13 cellular contexts compared by ENCODE assay signal in genomic region chr3:143832433-143832832, GRCh38. TPM values are rescaled to one million over a fixed set of nuclear protein-coding genes. Genes with fewer than 3 reads are reported as not detected.
A peak's percentile ranks its signal among the peaks of the same experiment; 100 is the strongest.
DNase-seq lines count a peak whose midpoint lies in the region; ATAC-seq and TF ChIP-seq lines count a peak whose summit lies in the region.
"Had no signal": no experiment of that assay in that cellular context is flagged by ENCODE, and none has a peak within 500 bp of the region (broad histone marks: within the 10 kb centered on the region; RNA-seq: fewer than 3 reads in every experiment).

No MANE protein-coding gene starts in this region.

- H3K4me1 Mint-ChIP-seq in activated B cell treated with CpG ODN at 0.5 μM for 24 hours: peaks cover 22% of the 10 kb centered on the region

- H3K27ac ChIP-seq in vagina (no peak overlapping the region), PC-3 (ENCODE audit: low read length) (no peak overlapping the region)

- in situ Hi-C loops in ACHN (cut with HindIII; ENCODE audit: low pct_ligation_motif_present, low pct_unique_long_range_greater_than_20kb, low sequenced_read_pairs): no loop called here

- H3K79me2 ChIP-seq in PC-3 (ENCODE audit: low read length): no peaks in the 10 kb centered on the region

- H4K20me1 ChIP-seq in PC-3 (ENCODE audit: low read length): no peaks in the 10 kb centered on the region

- no peaks in the 10 kb centered on the region for H3K36me3 ChIP-seq in vagina
- H3K36me3 ChIP-seq in PC-3 (ENCODE audit: low read depth, low read length): no peaks in the 10 kb centered on the region

- H3K9me3 Mint-ChIP-seq in activated B cell treated with CpG ODN at 0.5 μM for 24 hours: no peaks in the 10 kb centered on the region
- H3K9me3 Mint-ChIP-seq: CD14-positive monocyte, memory B cell had no signal

- H2AFZ ChIP-seq in PC-3 (ENCODE audit: low read length): no peak overlapping the region

- H3K4me1 ChIP-seq in vagina: peaks cover 27% of the 10 kb centered on the region
- no peaks in the 10 kb centered on the region for H3K4me1 ChIP-seq in PC-3 (ENCODE audit: insufficient read depth, low read length)

- peaks cover 4% of the 10 kb centered on the region for H3K36me3 Mint-ChIP-seq in activated B cell treated with CpG ODN at 0.5 μM for 24 hours (ENCODE audit: low read depth)

- BruUV-seq in PC-3 (replicated peaks; lab: Mats Ljungman, UMichigan): no TSS peak

- H3K9ac ChIP-seq in PC-3 (ENCODE audit: low read length): no peak overlapping the region

- no peaks in the 10 kb centered on the region for H3K9me2 ChIP-seq in PC-3 (replicated peaks; ENCODE audit: low read length)

- no peaks in the 10 kb centered on the region for H3K27me3 Mint-ChIP-seq in activated B cell treated with CpG ODN at 0.5 μM for 24 hours
- H3K27me3 Mint-ChIP-seq: memory B cell had no signal

- H3K27me3 ChIP-seq in vagina (no peaks in the 10 kb centered on the region), PC-3 (ENCODE audit: low read length) (no peaks in the 10 kb centered on the region)

- H3K4me3 Mint-ChIP-seq in activated B cell treated with CpG ODN at 0.5 μM for 24 hours: no peak overlapping the region
- H3K4me3 Mint-ChIP-seq: CD14-positive monocyte, memory B cell had no signal

- peak; percentile 40 for DNase-seq in ACHN
- no peak for DNase-seq in activated B cell treated with CpG ODN at 0.5 μM for 24 hours
- no peak for DNase-seq in vagina (ENCODE audit: extremely low spot score in 2 of 2)
- no peak for DNase-seq in PC-3
- no peak for DNase-seq in iPS-NIHi7 (ENCODE audit: extremely low spot score)
- DNase-seq in OCI-M1 (lab: John Stamatoyannopoulos, UW): no peak
- DNase-seq: dermis blood vessel endothelial cell, NCI-H526 had no signal

- POLR2A ChIA-PET in activated B cell treated with CpG ODN at 0.5 μM for 24 hours (lab: Charles Lee): interaction anchor here (1.5 kb wide), 1 partner anchor 139 kb away, joined by 3 read pairs; the partner anchor contains the start of gene DIPK2A
- POLR2A ChIA-PET in PC-3 (lab: Charles Lee; ENCODE audit: unreplicated experiment): no interaction called here

- no peak for TF ChIP-seq CTCF in activated B cell treated with CpG ODN at 0.5 μM for 24 hours (IDR thresholded peaks at IDR 0.05)
- no peak for TF ChIP-seq CTCF in vagina (IDR thresholded peaks at IDR 0.05)
- no peak for TF ChIP-seq CTCF in PC-3 (conservative IDR thresholded peaks at IDR 0.05; ENCODE audit: low read depth, low read length)

- intact Hi-C loops in activated B cell treated with CpG ODN at 0.5 μM for 24 hours (cut with micrococcal nuclease): loop anchor here (1.0 to 5.0 kb wide), 2 partner anchors 16 to 45 kb away; partner anchors contain the start of gene SLC9A9
- intact Hi-C loops in vagina (cut with DNase I): no loop called here
- intact Hi-C loops in PC-3 (cut with micrococcal nuclease): no loop called here

- H3K4me2 ChIP-seq in PC-3 (ENCODE audit: low read length): no peak overlapping the region

- no peak overlapping the region for H3K4me3 ChIP-seq in vagina
- H3K4me3 ChIP-seq in PC-3 (ENCODE audit: low read length): no peak overlapping the region

- TF ChIP-seq POLR2A in vagina (IDR thresholded peaks at IDR 0.05): no peak

- no peak overlapping the region for H3K27ac Mint-ChIP-seq in activated B cell treated with CpG ODN at 0.5 μM for 24 hours
- H3K27ac Mint-ChIP-seq: memory B cell had no signal

- H3F3A ChIP-seq in PC-3 (ENCODE audit: low read length, unreplicated experiment): no peaks in the 10 kb centered on the region

- H3K9me3 ChIP-seq in vagina: no peaks in the 10 kb centered on the region
- H3K9me3 ChIP-seq in PC-3 (ENCODE audit: low read length): no peaks in the 10 kb centered on the region

- CTCF ChIA-PET in activated B cell treated with CpG ODN at 0.5 μM for 24 hours (lab: Charles Lee): no interaction called here
- CTCF ChIA-PET in PC-3 (lab: Charles Lee): no interaction called here

- ATAC-seq in GM19351 (IDR thresholded peaks at IDR 0.05; ENCODE audit: unreplicated experiment) (peak; percentile 43), HG02973 (IDR thresholded peaks at IDR 0.05; ENCODE audit: unreplicated experiment) (peak; percentile 59), activated B cell treated with CpG ODN at 0.5 μM for 24 hours (ENCODE audit: low read depth) (peak; percentile 31), PC-3 (no peak)
- ATAC-seq: HCT116 had no signal

RNA-seq across cellular contexts. Expression of gene SLC9A9, which starts 15.8 kb away (rescaled TPM):
- total RNA-seq in activated B cell treated with CpG ODN at 0.5 μM for 24 hours (9.0 and 9.4 TPM in 2 replicates), vagina (30.7 TPM), PC-3 (2014; rRNA removed) (0.07 TPM in 1 of 2 replicates, not detected in the other)
